Comparison of ENCODE assay signal across 8 cellular contexts in genomic region chr12:53098982-53099651, GRCh38. TPM values are rescaled to one million over a fixed set of nuclear protein-coding genes. Genes with fewer than 3 reads are reported as not detected.
DNase-seq lines count a peak whose midpoint lies in the region; ATAC-seq and TF ChIP-seq lines count a peak whose summit lies in the region.

No MANE protein-coding gene starts in this region.

- H3K36me3 ChIP-seq in rectal smooth muscle tissue (ENCODE audit: control insufficient read depth, insufficient read depth, low read length) (no peaks in the 10 kb centered on the region), urinary bladder (ENCODE audit: insufficient read depth) (no peaks in the 10 kb centered on the region)

- H3K4me1 ChIP-seq in right cardiac atrium (ENCODE audit: control insufficient read depth, insufficient read depth, low read length) (peaks cover 6% of the 10 kb centered on the region), rectal smooth muscle tissue (ENCODE audit: control insufficient read depth, insufficient read depth, low read length) (peaks cover 6% of the 10 kb centered on the region), urinary bladder (ENCODE audit: insufficient read depth) (no peaks in the 10 kb centered on the region)

- intact Hi-C loops in right cardiac atrium (cut with DNase I), result loop anchor here in 3 of 4 donors (2.0 kb wide), 3 partner anchors 26 to 34 kb away; no protein-coding TSS in a partner anchor

- WGBS in right cardiac atrium, result 16% methylated on average over 6 of the region's 6 CpGs
- 15% methylated on average over 6 of the region's 6 CpGs for WGBS in urinary bladder

- peak; percentile 90 for TF ChIP-seq CTCF in GM12875 (IDR thresholded peaks at IDR 0.05; ENCODE audit: borderline replicate concordance, insufficient read depth, low read depth, low read length)

- H3K27ac ChIP-seq in right cardiac atrium (ENCODE audit: low read length), result peak overlapping the region; percentile 69
- peak overlapping the region; percentile 76 for H3K27ac ChIP-seq in rectal smooth muscle tissue (ENCODE audit: low read depth, low read length)
- H3K27ac ChIP-seq in urinary bladder (ENCODE audit: low read depth), result peak overlapping the region; percentile 69

- H3K27me3 ChIP-seq in right cardiac atrium (ENCODE audit: control insufficient read depth, insufficient read depth) (no peaks in the 10 kb centered on the region), rectal smooth muscle tissue (ENCODE audit: control insufficient read depth, insufficient read depth, low read length) (no peaks in the 10 kb centered on the region)

- ATAC-seq in right cardiac atrium (peak; percentile 79 to 84), GM21723 (IDR thresholded peaks at IDR 0.05; ENCODE audit: unreplicated experiment) (no peak)

- no peak overlapping the region for H3K4me3 ChIP-seq in GM12875 (ENCODE audit: low read depth, low read length)
- peak overlapping the region; percentile 17 for H3K4me3 ChIP-seq in right cardiac atrium (ENCODE audit: low read length)
- H3K4me3 ChIP-seq in rectal smooth muscle tissue (ENCODE audit: low read length), result peak overlapping the region; percentile 58
- peak overlapping the region; percentile 5 for H3K4me3 ChIP-seq in urinary bladder (ENCODE audit: low read depth, low read length)

- H3K9ac ChIP-seq in rectal smooth muscle tissue (ENCODE audit: low read length), result no peak overlapping the region

- peak; percentile 29 to 57 for DNase-seq in NCI-H187 (lab: John Stamatoyannopoulos, UW)
- DNase-seq in T-helper 2 cell, result peak; percentile 73 to 85 (median 78)
- DNase-seq in anterior cingulate cortex (lab: John Stamatoyannopoulos, UW), result peak in 54 of 58 donors; percentile 10 to 88 (median 52)
- peak; percentile 95 to 97 (median 96) for DNase-seq in right cardiac atrium

- no peaks in the 10 kb centered on the region for H3K9me3 ChIP-seq in right cardiac atrium (ENCODE audit: control insufficient read depth, low read length)

RNA-seq across cellular contexts. Expression of gene IGFBP6, which starts 1.6 kb away (rescaled TPM):
- total RNA-seq in right cardiac atrium, result 100 to 1,000 TPM in 3 of 4 donors, 10 to 100 TPM in 1; 49.7 to 178 (median 146) TPM
- 130 TPM for polyA plus RNA-seq in right cardiac atrium
- 39.8 TPM for total RNA-seq in urinary bladder
- polyA plus RNA-seq in urinary bladder, result 461 TPM

RNA-seq across cellular contexts. Expression of gene SOAT2, which starts 4.2 kb away (rescaled TPM):
- total RNA-seq in right cardiac atrium (under 1 TPM in 2 of 4 donors, not detected in 2; 0.17 to 0.18 TPM), urinary bladder (not detected)
- polyA plus RNA-seq in right cardiac atrium (0.07 TPM), urinary bladder (0.30 TPM)

RNA-seq across cellular contexts. Expression of gene SPRYD3, which starts 19.9 kb away (rescaled TPM):
- total RNA-seq in right cardiac atrium (10 to 100 TPM; 40.8 to 59.6 (median 47.1) TPM), urinary bladder (9.0 TPM)
- polyA plus RNA-seq in right cardiac atrium (29.4 TPM), urinary bladder (66.3 TPM)

RNA-seq across cellular contexts. Expression of gene TNS2, which starts 49.3 kb away (rescaled TPM):
- total RNA-seq in right cardiac atrium, result 100 to 1,000 TPM; 104 to 145 (median 116) TPM
- polyA plus RNA-seq in right cardiac atrium, result 155 TPM
- 57.9 TPM for total RNA-seq in urinary bladder
- 178 TPM for polyA plus RNA-seq in urinary bladder

Comparison
In these comparisons a context has a peak if more than half of its experiments do, and no peak if none do; other contexts are left out.
1. DNase-seq: peak in every context shown above with its lines; median percentile 96 in right cardiac atrium; 78 in T-helper 2 cell; 52 in anterior cingulate cortex; 43 in NCI-H187.